ENCODE assay signal across 32 cellular contexts in the genomic region with DNA sequence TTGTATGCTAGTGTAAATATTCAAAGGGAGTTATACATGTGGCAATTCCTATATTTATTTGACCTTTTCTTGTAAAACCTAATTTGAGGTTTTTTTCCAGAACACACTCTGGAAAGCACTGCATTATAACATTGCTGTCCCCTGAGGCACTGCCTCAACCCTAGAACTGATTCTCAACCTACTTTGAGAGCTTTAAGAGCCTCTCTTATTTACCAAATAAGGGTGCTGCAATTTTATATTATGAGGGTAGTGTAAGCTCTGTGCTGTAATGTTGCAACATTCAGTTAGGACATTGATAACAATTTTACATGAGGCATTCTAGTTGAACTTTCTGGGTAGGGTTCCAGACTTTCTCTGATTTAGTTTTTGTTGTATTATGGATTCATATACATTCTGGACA.
"Had no signal": no experiment of that assay in that cellular context is flagged by ENCODE, and none has a peak within 500 bp of the region (broad histone marks: within the 10 kb centered on the region; RNA-seq: fewer than 3 reads in every experiment).

No MANE protein-coding gene starts in this region.

- ATAC-seq: activated naive CD8-positive, alpha-beta T cell treated with anti-CD3 and anti-CD28 coated beads, Interleukin-2, amount 50 U/mL, for 24 hours; activated T-cell treated with anti-CD3 and anti-CD28 coated beads, Interleukin-2, amount 50 U/mL, for 4 hours; Right ventricle myocardium inferior had no signal

- H3K4me3 ChIP-seq: PC-9 had no signal

- DNase-seq: activated B cell treated with CpG ODN at 0.5 μM for 24 hours; activated CD4-positive, alpha-beta memory T cell treated with anti-CD3 and anti-CD28 coated beads for 36 hours; activated CD4-positive, alpha-beta T cell treated with anti-CD3 and anti-CD28 coated beads for 4 hours; activated CD4-positive, alpha-beta T cell treated with anti-CD3 and anti-CD28 coated beads, Interleukin-2, amount 50 U/mL, for 1 hour; activated CD4-positive, CD25-positive, alpha-beta regulatory T cell treated with anti-CD3 and anti-CD28 coated beads, Interleukin-2, amount 50 U/mL, for 72 hours; activated CD8-positive, alpha-beta memory T cell treated with anti-CD3 and anti-CD28 coated beads, Interleukin-2, amount 50 U/mL, for 4 hours; activated naive CD4-positive, alpha-beta T cell treated with anti-CD3 and anti-CD28 coated beads, Interleukin-2, amount 10 ng/mL, durations not matched to agents 7 days and 5 days; activated naive CD8-positive, alpha-beta T cell treated with anti-CD3 and anti-CD28 coated beads, Interleukin-2, amount 50 U/mL, for 24 hours; activated T-cell treated with anti-CD3 and anti-CD28 coated beads for 4 hours; activated T-cell treated with anti-CD3 and anti-CD28 coated beads, Interleukin-2, amount 50 U/mL, for 4 hours; anterior cingulate cortex; Kasumi-1; KG1; MM.1S; MV-4-11; NCI-H1092; NCI-H1417; NCI-H146; NCI-H187; NCI-H2029 treated with DMSO at 0.1 percent for 48 hours; NCI-H2107; NCI-H226; NCI-H446 treated with DMSO at 0.1 percent for 48 hours; NCI-H524; PC-9; SW 1271; T-helper 1 cell; T-helper 2 cell; T-helper 9 cell had no signal

- H3K27ac ChIP-seq: PC-9, RWPE1, VCaP had no signal
